ENCODE assay signal across 1 cellular context in the genomic region with DNA sequence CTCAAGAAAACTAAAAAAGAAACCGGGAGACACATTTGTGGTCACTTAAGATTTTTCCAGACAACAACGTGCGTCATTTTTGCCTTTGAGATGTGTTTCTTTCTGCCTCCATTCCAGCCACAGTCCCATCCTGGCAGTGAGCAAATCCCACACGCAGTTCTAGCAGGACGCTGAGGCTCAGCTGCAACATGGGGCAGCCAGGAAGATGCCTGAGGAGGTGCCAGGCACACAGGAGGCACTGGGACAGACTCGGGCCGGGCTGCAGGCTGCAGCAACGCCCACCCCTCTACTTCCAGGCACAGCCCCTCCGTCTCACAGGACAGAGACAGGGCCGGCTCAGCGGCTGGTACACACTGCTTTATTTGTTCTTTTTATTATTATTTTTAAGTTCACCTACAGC.
TF ChIP-seq lines count a peak whose summit lies in the region.

No MANE protein-coding gene starts in this region.

TF ChIP-seq in GM12878, 131 proteins besides CTCF, POLR2A, EP300 and RAD21:
- TF ChIP-seq HCFC1 (IDR thresholded peaks at IDR 0.05; ENCODE audit: low read length) (no peak), NR2C1 (IDR thresholded peaks at IDR 0.05) (no peak), KLF5 (IDR thresholded peaks at IDR 0.05; ENCODE audit: partially characterized antibody) (no peak), SMAD1 (IDR thresholded peaks at IDR 0.05; ENCODE audit: low read depth, partially characterized antibody) (no peak), TCF7 (IDR thresholded peaks at IDR 0.05; ENCODE audit: borderline replicate concordance) (no peak), ZNF384 (IDR thresholded peaks at IDR 0.05; ENCODE audit: borderline replicate concordance, low read depth, low read length) (no peak), CEBPB (IDR thresholded peaks at IDR 0.05; ENCODE audit: borderline replicate concordance in 1 of 2, low read depth in 2 of 2, low read length in 2 of 2) (no peak), POLR2AphosphoS2 (IDR thresholded peaks at IDR 0.05; ENCODE audit: low read depth, low read length) (no peak), YY1 (IDR thresholded peaks at IDR 0.05; ENCODE audit: low read depth, low read length) (no peak), SIN3A (IDR thresholded peaks at IDR 0.05; ENCODE audit: low read depth, low read length) (no peak)
- TF ChIP-seq, protein P1, sequence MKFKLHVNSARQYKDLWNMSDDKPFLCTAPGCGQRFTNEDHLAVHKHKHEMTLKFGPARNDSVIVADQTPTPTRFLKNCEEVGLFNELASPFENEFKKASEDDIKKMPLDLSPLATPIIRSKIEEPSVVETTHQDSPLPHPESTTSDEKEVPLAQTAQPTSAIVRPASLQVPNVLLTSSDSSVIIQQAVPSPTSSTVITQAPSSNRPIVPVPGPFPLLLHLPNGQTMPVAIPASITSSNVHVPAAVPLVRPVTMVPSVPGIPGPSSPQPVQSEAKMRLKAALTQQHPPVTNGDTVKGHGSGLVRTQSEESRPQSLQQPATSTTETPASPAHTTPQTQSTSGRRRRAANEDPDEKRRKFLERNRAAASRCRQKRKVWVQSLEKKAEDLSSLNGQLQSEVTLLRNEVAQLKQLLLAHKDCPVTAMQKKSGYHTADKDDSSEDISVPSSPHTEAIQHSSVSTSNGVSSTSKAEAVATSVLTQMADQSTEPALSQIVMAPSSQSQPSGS (IDR thresholded peaks at IDR 0.05; ENCODE audit: low read length) = no peak
- TF ChIP-seq, protein P2, sequence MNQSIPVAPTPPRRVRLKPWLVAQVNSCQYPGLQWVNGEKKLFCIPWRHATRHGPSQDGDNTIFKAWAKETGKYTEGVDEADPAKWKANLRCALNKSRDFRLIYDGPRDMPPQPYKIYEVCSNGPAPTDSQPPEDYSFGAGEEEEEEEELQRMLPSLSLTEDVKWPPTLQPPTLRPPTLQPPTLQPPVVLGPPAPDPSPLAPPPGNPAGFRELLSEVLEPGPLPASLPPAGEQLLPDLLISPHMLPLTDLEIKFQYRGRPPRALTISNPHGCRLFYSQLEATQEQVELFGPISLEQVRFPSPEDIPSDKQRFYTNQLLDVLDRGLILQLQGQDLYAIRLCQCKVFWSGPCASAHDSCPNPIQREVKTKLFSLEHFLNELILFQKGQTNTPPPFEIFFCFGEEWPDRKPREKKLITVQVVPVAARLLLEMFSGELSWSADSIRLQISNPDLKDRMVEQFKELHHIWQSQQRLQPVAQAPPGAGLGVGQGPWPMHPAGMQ (IDR thresholded peaks at IDR 0.05; ENCODE audit: borderline replicate concordance) = no peak
- TF ChIP-seq, protein P3, sequence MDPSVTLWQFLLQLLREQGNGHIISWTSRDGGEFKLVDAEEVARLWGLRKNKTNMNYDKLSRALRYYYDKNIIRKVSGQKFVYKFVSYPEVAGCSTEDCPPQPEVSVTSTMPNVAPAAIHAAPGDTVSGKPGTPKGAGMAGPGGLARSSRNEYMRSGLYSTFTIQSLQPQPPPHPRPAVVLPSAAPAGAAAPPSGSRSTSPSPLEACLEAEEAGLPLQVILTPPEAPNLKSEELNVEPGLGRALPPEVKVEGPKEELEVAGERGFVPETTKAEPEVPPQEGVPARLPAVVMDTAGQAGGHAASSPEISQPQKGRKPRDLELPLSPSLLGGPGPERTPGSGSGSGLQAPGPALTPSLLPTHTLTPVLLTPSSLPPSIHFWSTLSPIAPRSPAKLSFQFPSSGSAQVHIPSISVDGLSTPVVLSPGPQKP (IDR thresholded peaks at IDR 0.05; ENCODE audit: low read depth, low read length) = no peak
- TF ChIP-seq, protein P4, sequence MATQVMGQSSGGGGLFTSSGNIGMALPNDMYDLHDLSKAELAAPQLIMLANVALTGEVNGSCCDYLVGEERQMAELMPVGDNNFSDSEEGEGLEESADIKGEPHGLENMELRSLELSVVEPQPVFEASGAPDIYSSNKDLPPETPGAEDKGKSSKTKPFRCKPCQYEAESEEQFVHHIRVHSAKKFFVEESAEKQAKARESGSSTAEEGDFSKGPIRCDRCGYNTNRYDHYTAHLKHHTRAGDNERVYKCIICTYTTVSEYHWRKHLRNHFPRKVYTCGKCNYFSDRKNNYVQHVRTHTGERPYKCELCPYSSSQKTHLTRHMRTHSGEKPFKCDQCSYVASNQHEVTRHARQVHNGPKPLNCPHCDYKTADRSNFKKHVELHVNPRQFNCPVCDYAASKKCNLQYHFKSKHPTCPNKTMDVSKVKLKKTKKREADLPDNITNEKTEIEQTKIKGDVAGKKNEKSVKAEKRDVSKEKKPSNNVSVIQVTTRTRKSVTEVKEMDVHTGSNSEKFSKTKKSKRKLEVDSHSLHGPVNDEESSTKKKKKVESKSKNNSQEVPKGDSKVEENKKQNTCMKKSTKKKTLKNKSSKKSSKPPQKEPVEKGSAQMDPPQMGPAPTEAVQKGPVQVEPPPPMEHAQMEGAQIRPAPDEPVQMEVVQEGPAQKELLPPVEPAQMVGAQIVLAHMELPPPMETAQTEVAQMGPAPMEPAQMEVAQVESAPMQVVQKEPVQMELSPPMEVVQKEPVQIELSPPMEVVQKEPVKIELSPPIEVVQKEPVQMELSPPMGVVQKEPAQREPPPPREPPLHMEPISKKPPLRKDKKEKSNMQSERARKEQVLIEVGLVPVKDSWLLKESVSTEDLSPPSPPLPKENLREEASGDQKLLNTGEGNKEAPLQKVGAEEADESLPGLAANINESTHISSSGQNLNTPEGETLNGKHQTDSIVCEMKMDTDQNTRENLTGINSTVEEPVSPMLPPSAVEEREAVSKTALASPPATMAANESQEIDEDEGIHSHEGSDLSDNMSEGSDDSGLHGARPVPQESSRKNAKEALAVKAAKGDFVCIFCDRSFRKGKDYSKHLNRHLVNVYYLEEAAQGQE (IDR thresholded peaks at IDR 0.05; ENCODE audit: low read depth, low read length) = no peak
